14 cellular contexts compared by ENCODE assay signal in the genomic region with DNA sequence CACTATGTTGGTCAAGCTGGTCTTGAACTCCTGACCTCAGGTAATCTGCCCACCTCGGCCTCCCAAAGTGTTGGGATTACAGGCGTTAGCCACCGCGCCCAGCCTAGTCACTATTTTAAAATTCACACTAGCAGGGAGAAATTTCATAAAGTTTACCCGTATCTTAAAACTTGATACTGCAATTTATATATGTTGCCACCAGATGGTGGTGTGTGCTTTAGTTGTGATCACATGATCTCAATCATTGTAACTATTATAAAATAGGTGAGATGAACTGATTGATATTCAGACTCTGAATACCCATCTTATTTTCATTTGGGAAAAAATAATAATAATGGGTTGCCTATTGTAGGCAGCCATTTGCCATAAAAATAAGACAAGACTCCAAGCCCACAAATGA. TPM values are rescaled to one million over a fixed set of nuclear protein-coding genes. Genes with fewer than 3 reads are reported as not detected.
A peak's percentile ranks its signal among the peaks of the same experiment; 100 is the strongest.
DNase-seq lines count a peak whose midpoint lies in the region; ATAC-seq, FAIRE-seq and TF ChIP-seq lines count a peak whose summit lies in the region.
"Had no signal": no experiment of that assay in that cellular context is flagged by ENCODE, and none has a peak within 500 bp of the region (broad histone marks: within the 10 kb centered on the region; RNA-seq: fewer than 3 reads in every experiment).

No MANE protein-coding gene starts in this region.

- no peak overlapping the region for H3K56ac ChIP-seq in mesendoderm (ENCODE audit: low read length)

- no peak overlapping the region for H2BK5ac ChIP-seq in mesendoderm (ENCODE audit: low read length)

- H3K27me3 ChIP-seq in mesendoderm (ENCODE audit: insufficient read depth, low read length, poor library complexity) (no peaks in the 10 kb centered on the region), thyroid gland (no peaks in the 10 kb centered on the region), dorsolateral prefrontal cortex (peaks cover 0 to 3% (median 0%) of the 10 kb centered on the region in 45 donors)
- H3K27me3 ChIP-seq: left lung had no signal

- no peak overlapping the region for H3K4me2 ChIP-seq in mesendoderm (ENCODE audit: low read length)

- H3K4me3 Mint-ChIP-seq in WTC11, result no peak overlapping the region
- H3K4me3 Mint-ChIP-seq: activated CD4-positive, alpha-beta T cell treated with anti-CD3 and anti-CD28 coated beads for 36 hours; activated T-helper 17 cell treated with anti-CD3 and anti-CD28 coated beads, Interleukin-2, amount 50 U/mL, for 72 hours; stimulated activated memory B cell treated with anti-CD40 and anti-IgM and Interleukin-4, amounts not matched to agents 10 μg/mL and 1 μg/mL and 100 μg/mL, for 72 hours had no signal

- DNase-seq in D721Med (ENCODE audit: insufficient read length, low spot score) (no peak), WTC11 (ENCODE audit: low spot score) (no peak), mesendoderm (peak; percentile 29), GM03348 (ENCODE audit: low spot score) (no peak), thyroid gland (no peak), dorsolateral prefrontal cortex (no peak), MV-4-11 (lab: John Stamatoyannopoulos, UW) (no peak)
- DNase-seq: activated CD4-positive, alpha-beta T cell treated with anti-CD3 and anti-CD28 coated beads for 36 hours; left lung; stimulated activated CD4-positive, alpha-beta T cell treated with anti-CD3 and anti-CD28 coated beads, Interleukin-1b, Interleukin-23, amount 100 ng/mL, for 48 hours had no signal

- peaks cover 24% of the 10 kb centered on the region for H3K4me1 Mint-ChIP-seq in WTC11
- H3K4me1 Mint-ChIP-seq: activated CD4-positive, alpha-beta T cell treated with anti-CD3 and anti-CD28 coated beads for 36 hours; activated T-helper 17 cell treated with anti-CD3 and anti-CD28 coated beads, Interleukin-2, amount 50 U/mL, for 72 hours; stimulated activated memory B cell treated with anti-CD40 and anti-IgM and Interleukin-4, amounts not matched to agents 10 μg/mL and 1 μg/mL and 100 μg/mL, for 72 hours had no signal

- POLR2A ChIA-PET in WTC11 (lab: Charles Lee), result interaction anchor here (0.6 kb wide), 1 partner anchor 290 kb away, joined by 4 read pairs; no protein-coding TSS in a partner anchor

- H3K4me3 ChIP-seq in mesendoderm (ENCODE audit: low read length) (no peak overlapping the region), thyroid gland (replicated peaks in 1 of 3) (no peak overlapping the region), dorsolateral prefrontal cortex (no peak overlapping the region)
- H3K4me3 ChIP-seq: left lung had no signal

- H3K18ac ChIP-seq in mesendoderm (ENCODE audit: low read length), result no peak overlapping the region

- H3K4me1 ChIP-seq in mesendoderm (ENCODE audit: control insufficient read depth, low read depth, low read length), result peaks cover 10% of the 10 kb centered on the region
- H3K4me1 ChIP-seq in thyroid gland, result no peaks in the 10 kb centered on the region
- H3K4me1 ChIP-seq: left lung, parathyroid adenoma had no signal

- no peak for TF ChIP-seq POLR2A in thyroid gland (IDR thresholded peaks at IDR 0.05)

- H3K79me2 ChIP-seq in mesendoderm (ENCODE audit: control insufficient read depth, insufficient read depth, low read length), result no peaks in the 10 kb centered on the region
- H3K79me2 ChIP-seq: parathyroid adenoma had no signal

- no CpG with 5 or more reads among the region's 5 CpGs for WGBS in mesendoderm (ENCODE audit: extremely low coverage, insufficient coverage, low lambda C conversion rate)
- 89 to 90% methylated on average over 5 of the region's 5 CpGs for WGBS in thyroid gland, 2 donors

- intact Hi-C loops in thyroid gland (cut with DNase I) (loop anchor here (5.0 kb wide), 1 partner anchor 86 kb away; no protein-coding TSS in a partner anchor), dorsolateral prefrontal cortex (cut with DNase I) (no loop called here)

- H3K23ac ChIP-seq in mesendoderm (ENCODE audit: low read length), result no peak overlapping the region

- peak; percentile 60 for TF ChIP-seq CTCF in D721Med (IDR thresholded peaks at IDR 0.05; ENCODE audit: insufficient read depth, missing control alignments)
- peak; percentile 62 for TF ChIP-seq CTCF in LNCAP (IDR thresholded peaks at IDR 0.05)
- TF ChIP-seq CTCF in WTC11 (IDR thresholded peaks at IDR 0.05), result peak; percentile 27; the same call in 1 of the 2 replicates
- peak in 3 of 6 experiments; percentile 33 to 45 (median 37) for TF ChIP-seq CTCF in thyroid gland (IDR thresholded peaks at IDR 0.05)
- TF ChIP-seq CTCF in dorsolateral prefrontal cortex (IDR thresholded peaks at IDR 0.05 in 54 of 56, conservative IDR thresholded peaks at IDR 0.05 in 2 of 56; ENCODE audit: low read depth in 1 of 56, partially characterized antibody in 56 of 56), result peak in 4 of 56 donors; percentile 10 to 13 (median 11)

- H3K9ac ChIP-seq in mesendoderm (ENCODE audit: low read length), result no peak overlapping the region
- H3K9ac ChIP-seq: parathyroid adenoma had no signal

- H3K27ac ChIP-seq in mesendoderm (ENCODE audit: low read depth, low read length) (no peak overlapping the region), thyroid gland (no peak overlapping the region), dorsolateral prefrontal cortex (no peak overlapping the region)
- H3K27ac ChIP-seq: left lung, parathyroid adenoma had no signal

- H4K5ac ChIP-seq in mesendoderm (ENCODE audit: low read length), result no peak overlapping the region

- H3K36me3 Mint-ChIP-seq in WTC11, result no peaks in the 10 kb centered on the region
- H3K36me3 Mint-ChIP-seq: stimulated activated memory B cell treated with anti-CD40 and anti-IgM and Interleukin-4, amounts not matched to agents 10 μg/mL and 1 μg/mL and 100 μg/mL, for 72 hours had no signal

- no peaks in the 10 kb centered on the region for H3K9me3 Mint-ChIP-seq in WTC11

- no peaks in the 10 kb centered on the region; the same call in 1 of the 2 replicates for H3K27me3 Mint-ChIP-seq in WTC11 (ENCODE audit: low read depth)
- H3K27me3 Mint-ChIP-seq: activated CD4-positive, alpha-beta T cell treated with anti-CD3 and anti-CD28 coated beads for 36 hours; activated T-helper 17 cell treated with anti-CD3 and anti-CD28 coated beads, Interleukin-2, amount 50 U/mL, for 72 hours; stimulated activated memory B cell treated with anti-CD40 and anti-IgM and Interleukin-4, amounts not matched to agents 10 μg/mL and 1 μg/mL and 100 μg/mL, for 72 hours had no signal

- no peak overlapping the region for H3K27ac Mint-ChIP-seq in WTC11
- H3K27ac Mint-ChIP-seq: activated CD4-positive, alpha-beta T cell treated with anti-CD3 and anti-CD28 coated beads for 36 hours; activated T-helper 17 cell treated with anti-CD3 and anti-CD28 coated beads, Interleukin-2, amount 50 U/mL, for 72 hours; stimulated activated memory B cell treated with anti-CD40 and anti-IgM and Interleukin-4, amounts not matched to agents 10 μg/mL and 1 μg/mL and 100 μg/mL, for 72 hours had no signal

- H3K4ac ChIP-seq in mesendoderm (ENCODE audit: low read depth, low read length), result no peak overlapping the region

- no peaks in the 10 kb centered on the region for H3K79me1 ChIP-seq in mesendoderm (ENCODE audit: low read length)

- no peak overlapping the region for H2AK5ac ChIP-seq in mesendoderm (ENCODE audit: low read length)

- CTCF ChIA-PET in WTC11 (lab: Charles Lee), result interaction anchor here (0.7 to 2.7 kb wide), 4 partner anchors 12 to 1202 kb away, joined by 3 to 15 read pairs (median 4); no protein-coding TSS in a partner anchor

- no peak for FAIRE-seq in D721Med (lab: Jason Lieb, UNC)

- no peaks in the 10 kb centered on the region for H3K36me3 ChIP-seq in mesendoderm (ENCODE audit: control insufficient read depth, insufficient read depth, low read length)
- no peaks in the 10 kb centered on the region for H3K36me3 ChIP-seq in thyroid gland
- H3K36me3 ChIP-seq: left lung had no signal

- no peak overlapping the region for H2BK15ac ChIP-seq in mesendoderm (replicated peaks; ENCODE audit: low read depth)

- ATAC-seq in WTC11, result no peak
- ATAC-seq: activated CD4-positive, alpha-beta T cell treated with anti-CD3 and anti-CD28 coated beads for 36 hours; activated T-helper 17 cell treated with anti-CD3 and anti-CD28 coated beads, Interleukin-2, amount 50 U/mL, for 72 hours; left lung; stimulated activated memory B cell treated with anti-CD40 and anti-IgM and Interleukin-4, amounts not matched to agents 10 μg/mL and 1 μg/mL and 100 μg/mL, for 72 hours had no signal

- no peaks in the 10 kb centered on the region for H3K9me3 ChIP-seq in thyroid gland
- H3K9me3 ChIP-seq: left lung had no signal

- H4K8ac ChIP-seq in mesendoderm (ENCODE audit: low read depth, low read length), result no peak overlapping the region

- H2BK120ac ChIP-seq in mesendoderm (ENCODE audit: low read depth, low read length), result no peak overlapping the region

TF ChIP-seq in WTC11, 78 proteins besides CTCF, POLR2A, EP300 and RAD21:
- TF ChIP-seq ZNF396 (CRISPR knock-in tag; IDR thresholded peaks at IDR 0.05; ENCODE audit: borderline replicate concordance), result no peak
- TF ChIP-seq RELA (CRISPR knock-in tag; IDR thresholded peaks at IDR 0.05; ENCODE audit: borderline replicate concordance), result no peak
- no peak for TF ChIP-seq FOXP1 (CRISPR knock-in tag; IDR thresholded peaks at IDR 0.05; ENCODE audit: borderline replicate concordance)
- TF ChIP-seq CREM (CRISPR knock-in tag; IDR thresholded peaks at IDR 0.05), result no peak
- 0 out of 2 replicates have a peak, but pooled peaks have one; percentile 26 for TF ChIP-seq USF2 (CRISPR knock-in tag; IDR thresholded peaks at IDR 0.05)
- no peak for TF ChIP-seq EMX1 (CRISPR knock-in tag; IDR thresholded peaks at IDR 0.05)

RNA-seq across cellular contexts. Expression of gene TENM2, which starts 17.8 kb away (rescaled TPM):
- total RNA-seq in WTC11 (2021) (0.69 to 1.6 TPM (median 1.4 TPM) in 3 replicates), thyroid gland (1 to 10 TPM in 2 of 4 donors, under 1 TPM in 2; 0.13 to 2.8 (median 1.3) TPM), dorsolateral prefrontal cortex (10 to 100 TPM; 10.6 to 79.6 (median 49.6) TPM)
- polyA plus RNA-seq in mesendoderm (2013, experiment 1 of 2), result 4.0 TPM
- polyA plus RNA-seq in mesendoderm (2013, experiment 2 of 2), result 4.0 TPM
